19 cellular contexts compared by ENCODE assay signal in the genomic region with DNA sequence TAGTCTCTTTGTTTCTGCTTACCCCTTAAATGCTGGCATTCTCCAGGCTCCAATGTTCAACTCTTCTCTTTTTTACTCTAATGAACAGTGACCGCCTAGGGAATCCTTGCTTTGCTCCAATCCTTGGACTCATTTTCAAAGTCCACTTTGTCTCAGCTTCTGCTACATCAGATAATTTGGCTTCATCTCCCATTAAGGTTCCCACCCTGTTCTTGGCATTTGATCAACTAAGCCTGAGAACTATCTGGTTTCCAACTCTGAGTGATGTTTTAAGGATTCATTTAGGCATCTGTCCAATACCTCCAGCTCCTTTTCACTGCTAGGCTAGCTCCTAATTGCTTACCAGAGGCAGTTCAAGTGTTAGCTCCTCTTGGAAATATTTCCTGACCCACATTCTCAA.
DNase-seq lines count a peak whose midpoint lies in the region; ATAC-seq and TF ChIP-seq lines count a peak whose summit lies in the region.
"Had no signal": no experiment of that assay in that cellular context is flagged by ENCODE, and none has a peak within 500 bp of the region (broad histone marks: within the 10 kb centered on the region; RNA-seq: fewer than 3 reads in every experiment).

No MANE protein-coding gene starts in this region.

- H3K4me2 ChIP-seq in SK-N-SH, result no peak overlapping the region

- peak overlapping the region in 1 of 2 experiments; percentile 40; a peak in 2 of 4 replicates for H3K27ac ChIP-seq in SK-N-SH (ENCODE audit: low read depth in 2 of 2, low read length in 1 of 2)
- H3K27ac ChIP-seq: spleen had no signal

- H3K27me3 ChIP-seq in SK-N-SH (ENCODE audit: insufficient read depth), result no peaks in the 10 kb centered on the region
- H3K27me3 ChIP-seq: spleen had no signal

- no peaks in the 10 kb centered on the region for H3K4me1 Mint-ChIP-seq in activated T-cell treated with anti-CD3 and anti-CD28 coated beads, Interleukin-2, amount 50 U/mL, for 24 hours (ENCODE audit: low read depth)
- H3K4me1 Mint-ChIP-seq: activated B cell treated with CpG ODN at 0.5 μM for 24 hours; activated CD8-positive, alpha-beta memory T cell treated with anti-CD3 and anti-CD28 coated beads, Interleukin-2, amount 10 ng/mL, durations not matched to agents 7 days and 5 days; CD4-positive, CD25-positive, alpha-beta regulatory T cell; immature natural killer cell; T-cell had no signal

- H3K79me2 ChIP-seq in SK-N-SH (ENCODE audit: insufficient read depth), result no peaks in the 10 kb centered on the region

- no peaks in the 10 kb centered on the region for H3K9me3 Mint-ChIP-seq in activated T-cell treated with anti-CD3 and anti-CD28 coated beads, Interleukin-2, amount 50 U/mL, for 24 hours
- H3K9me3 Mint-ChIP-seq: activated B cell treated with CpG ODN at 0.5 μM for 24 hours, brain, immature natural killer cell, T-cell had no signal

- WGBS in SK-N-SH (ENCODE audit: low lambda C conversion rate), result 94% methylated on average over 1 of the region's 1 CpG

- H3K36me3 ChIP-seq in SK-N-SH (replicated peaks in 1 of 2; ENCODE audit: control insufficient read depth in 1 of 2, insufficient read depth in 2 of 2, low read length in 1 of 2), result no peaks in the 10 kb centered on the region
- H3K36me3 ChIP-seq: spleen had no signal

- no peak for TF ChIP-seq EP300 in SK-N-SH (IDR thresholded peaks at IDR 0.05; ENCODE audit: borderline replicate concordance in 1 of 2, low read depth in 1 of 2, low read length in 1 of 2)

- POLR2A ChIA-PET in SK-N-SH (lab: Yijun Ruan, JAX), result no interaction called here

- H3K4me3 Mint-ChIP-seq in activated T-cell treated with anti-CD3 and anti-CD28 coated beads, Interleukin-2, amount 50 U/mL, for 24 hours, result no peak overlapping the region
- H3K4me3 Mint-ChIP-seq: activated B cell treated with CpG ODN at 0.5 μM for 24 hours; activated CD8-positive, alpha-beta memory T cell treated with anti-CD3 and anti-CD28 coated beads, Interleukin-2, amount 10 ng/mL, durations not matched to agents 7 days and 5 days; brain; CD4-positive, CD25-positive, alpha-beta regulatory T cell; immature natural killer cell; T-cell had no signal

- H3K36me3 Mint-ChIP-seq in activated T-cell treated with anti-CD3 and anti-CD28 coated beads, Interleukin-2, amount 50 U/mL, for 24 hours (ENCODE audit: low read depth), result no peaks in the 10 kb centered on the region
- H3K36me3 Mint-ChIP-seq: activated CD8-positive, alpha-beta memory T cell treated with anti-CD3 and anti-CD28 coated beads, Interleukin-2, amount 10 ng/mL, durations not matched to agents 7 days and 5 days; brain; CD4-positive, CD25-positive, alpha-beta regulatory T cell; immature natural killer cell; T-cell had no signal

- H3K4me3 ChIP-seq in SK-N-SH (ENCODE audit: low read depth in 2 of 2, low read length in 1 of 2) (no peak overlapping the region), fibroblast of pulmonary artery (replicated peaks; ENCODE audit: low read depth, low read length) (no peak overlapping the region)
- H3K4me3 ChIP-seq: spleen had no signal

- TF ChIP-seq CTCF in SK-N-SH (IDR thresholded peaks at IDR 0.05), result no peak
- TF ChIP-seq CTCF in fibroblast of pulmonary artery (IDR thresholded peaks at IDR 0.05; ENCODE audit: low read length, missing control alignments), result no peak

- H3K27me3 Mint-ChIP-seq in activated T-cell treated with anti-CD3 and anti-CD28 coated beads, Interleukin-2, amount 50 U/mL, for 24 hours, result no peaks in the 10 kb centered on the region
- H3K27me3 Mint-ChIP-seq: activated B cell treated with CpG ODN at 0.5 μM for 24 hours; activated CD8-positive, alpha-beta memory T cell treated with anti-CD3 and anti-CD28 coated beads, Interleukin-2, amount 10 ng/mL, durations not matched to agents 7 days and 5 days; CD4-positive, CD25-positive, alpha-beta regulatory T cell had no signal

- peaks cover 0 to 14% of the 10 kb centered on the region in 2 experiments; a peak in 1 of 4 replicates for H3K4me1 ChIP-seq in SK-N-SH (ENCODE audit: control insufficient read depth in 1 of 2, insufficient read depth in 2 of 2, low read depth in 1 of 2, low read length in 1 of 2)
- H3K4me1 ChIP-seq: spleen had no signal

- ATAC-seq in HG03095 (IDR thresholded peaks at IDR 0.05; ENCODE audit: unreplicated experiment) (no peak), GM18907 (IDR thresholded peaks at IDR 0.05; ENCODE audit: unreplicated experiment) (no peak)
- ATAC-seq: activated CD8-positive, alpha-beta memory T cell treated with anti-CD3 and anti-CD28 coated beads, Interleukin-2, amount 10 ng/mL, durations not matched to agents 7 days and 5 days; T-cell had no signal

- DNase-seq in EL (peak; percentile 42), SK-N-SH (no peak), fibroblast of pulmonary artery (ENCODE audit: low read depth) (peak; percentile 54), putamen (ENCODE audit: low spot score) (peak; percentile 29), kidney glomerular epithelial cell (lab: John Stamatoyannopoulos, UW) (no peak)
- DNase-seq in activated T-cell treated with anti-CD3 and anti-CD28 coated beads, Interleukin-2, amount 50 U/mL, for 24 hours, result no peak
- DNase-seq: activated B cell treated with CpG ODN at 0.5 μM for 24 hours; activated CD8-positive, alpha-beta memory T cell treated with anti-CD3 and anti-CD28 coated beads, Interleukin-2, amount 10 ng/mL, durations not matched to agents 7 days and 5 days; activated gamma-delta T cell; CD4-positive, CD25-positive, alpha-beta regulatory T cell; effector CD4-positive, alpha-beta T cell; immature natural killer cell; NCI-H1694; NCI-H69; spleen; T-cell had no signal

- no peaks in the 10 kb centered on the region for H4K20me1 ChIP-seq in SK-N-SH (ENCODE audit: insufficient read depth)

- H3F3A ChIP-seq in SK-N-SH (replicated peaks; ENCODE audit: insufficient read depth), result no peaks in the 10 kb centered on the region

- H3K27ac Mint-ChIP-seq in activated T-cell treated with anti-CD3 and anti-CD28 coated beads, Interleukin-2, amount 50 U/mL, for 24 hours, result no peak overlapping the region
- H3K27ac Mint-ChIP-seq: activated B cell treated with CpG ODN at 0.5 μM for 24 hours; activated CD8-positive, alpha-beta memory T cell treated with anti-CD3 and anti-CD28 coated beads, Interleukin-2, amount 10 ng/mL, durations not matched to agents 7 days and 5 days; CD4-positive, CD25-positive, alpha-beta regulatory T cell; immature natural killer cell; T-cell had no signal

- H3K9ac ChIP-seq in SK-N-SH, result no peak overlapping the region

- no peak for TF ChIP-seq RAD21 in SK-N-SH (IDR thresholded peaks at IDR 0.05; ENCODE audit: low read length)

- no peak overlapping the region for H2AFZ ChIP-seq in SK-N-SH (ENCODE audit: low read depth)

- CTCF ChIA-PET in SK-N-SH (lab: Yijun Ruan, JAX), result interaction anchor here (1.2 kb wide), 1 partner anchor 308 kb away, joined by 3 read pairs; no protein-coding TSS in a partner anchor

- H3K9me2 ChIP-seq in SK-N-SH, result no peaks in the 10 kb centered on the region

- no peaks in the 10 kb centered on the region for H3K9me3 ChIP-seq in SK-N-SH
- H3K9me3 ChIP-seq: spleen had no signal

TF ChIP-seq in SK-N-SH, 30 proteins besides CTCF, POLR2A, EP300 and RAD21:
- TF ChIP-seq GABPA (IDR thresholded peaks at IDR 0.05; ENCODE audit: low read depth) (no peak), TCF12 (IDR thresholded peaks at IDR 0.05) (peak; percentile 13; the same call in 1 of the 2 replicates), RFX5 (IDR thresholded peaks at IDR 0.05; ENCODE audit: low read length) (no peak), NFIC (IDR thresholded peaks at IDR 0.05; ENCODE audit: borderline replicate concordance) (peak; percentile 48; the same call in 1 of the 2 replicates)
- TF ChIP-seq, protein P1, sequence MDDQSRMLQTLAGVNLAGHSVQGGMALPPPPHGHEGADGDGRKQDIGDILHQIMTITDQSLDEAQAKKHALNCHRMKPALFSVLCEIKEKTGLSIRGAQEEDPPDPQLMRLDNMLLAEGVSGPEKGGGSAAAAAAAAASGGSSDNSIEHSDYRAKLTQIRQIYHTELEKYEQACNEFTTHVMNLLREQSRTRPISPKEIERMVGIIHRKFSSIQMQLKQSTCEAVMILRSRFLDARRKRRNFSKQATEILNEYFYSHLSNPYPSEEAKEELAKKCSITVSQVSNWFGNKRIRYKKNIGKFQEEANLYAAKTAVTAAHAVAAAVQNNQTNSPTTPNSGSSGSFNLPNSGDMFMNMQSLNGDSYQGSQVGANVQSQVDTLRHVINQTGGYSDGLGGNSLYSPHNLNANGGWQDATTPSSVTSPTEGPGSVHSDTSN (IDR thresholded peaks at IDR 0.05), result peak; percentile 26; the same call in 1 of the 2 replicates

Comparison
In these comparisons a context has a peak if more than half of its experiments do, and no peak if none do; other contexts are left out.
1. DNase-seq: peak in EL (single experiment), fibroblast of pulmonary artery (single experiment) and putamen (single experiment); none in SK-N-SH (single experiment), activated T-cell treated with anti-CD3 and anti-CD28 coated beads, Interleukin-2, amount 50 U/mL, for 24 hours (single experiment) and kidney glomerular epithelial cell (single experiment).